Comparison of ENCODE assay signal across 9 cellular contexts in the genomic region with DNA sequence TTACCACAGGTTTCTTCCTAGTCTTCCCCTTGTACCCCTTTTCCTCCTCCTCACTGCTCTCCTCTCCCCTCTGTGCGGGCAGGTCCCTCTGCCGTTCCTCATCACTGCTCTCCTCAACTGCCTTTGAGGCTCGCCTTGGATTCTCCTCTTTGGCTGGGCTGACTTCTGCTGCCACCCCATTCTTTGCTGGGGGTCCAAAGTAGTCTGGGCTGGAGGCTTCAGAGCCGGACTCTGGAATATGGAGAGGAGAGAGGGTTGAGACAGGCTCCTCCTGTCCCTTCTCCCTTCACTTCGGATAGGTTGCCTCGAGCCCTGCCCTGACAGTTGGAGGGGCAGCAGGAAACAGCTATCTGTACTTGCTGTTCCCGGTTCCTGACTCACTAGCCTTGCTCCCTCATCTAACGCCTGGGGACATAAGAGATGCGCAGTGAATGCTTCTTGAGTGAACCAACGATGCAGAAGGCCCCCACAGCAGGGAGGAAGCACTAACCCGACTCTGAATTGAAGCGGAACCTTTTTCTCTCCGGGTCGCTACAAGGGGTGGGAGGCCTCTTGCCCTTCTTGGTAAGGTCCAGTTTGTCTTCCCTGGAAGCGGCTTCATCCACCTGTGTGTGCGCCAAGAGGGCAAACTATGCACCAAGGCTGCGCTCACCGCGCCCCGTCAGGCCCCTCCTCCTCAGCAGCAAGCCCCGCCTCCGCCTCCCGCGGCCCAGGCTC. TPM values are rescaled to one million over a fixed set of nuclear protein-coding genes. Genes with fewer than 3 reads are reported as not detected.
DNase-seq lines count a peak whose midpoint lies in the region; ATAC-seq and TF ChIP-seq lines count a peak whose summit lies in the region.
"Had no signal": no experiment of that assay in that cellular context is flagged by ENCODE, and none has a peak within 500 bp of the region (broad histone marks: within the 10 kb centered on the region; RNA-seq: fewer than 3 reads in every experiment).

No MANE protein-coding gene starts in this region.

- peak overlapping the region; percentile 99 for H3K4me3 Mint-ChIP-seq in osteocyte (ENCODE audit: unreplicated experiment)

- H3K27me3 Mint-ChIP-seq in osteocyte (ENCODE audit: unreplicated experiment), result no peaks in the 10 kb centered on the region

- H3K4me1 Mint-ChIP-seq in osteocyte (ENCODE audit: unreplicated experiment), result peaks cover 23% of the 10 kb centered on the region

- POLR2A ChIA-PET in BJ (lab: Charles Lee), result interaction anchor here (0.6 kb wide), 1 partner anchor 71 kb away, joined by 3 read pairs; a partner anchor contains a TSS

- H3K4me1 ChIP-seq in upper lobe of right lung, result peaks cover 23% of the 10 kb centered on the region

- DNase-seq in BJ (ENCODE audit: low read depth) (peak; percentile 35), HT1080 (ENCODE audit: low read depth) (peak; percentile 53), activated T-cell treated with anti-CD3 and anti-CD28 coated beads for 4 hours (peak; percentile 52), foreskin fibroblast (peak; percentile 76 to 89), osteocyte (ENCODE audit: extremely low spot score, unreplicated experiment) (no peak), upper lobe of right lung (peak; percentile 90), NCI-H128 (lab: John Stamatoyannopoulos, UW; ENCODE audit: unreplicated experiment) (no peak)

- H3K27me3 ChIP-seq in BJ (ENCODE audit: control insufficient read depth, insufficient read depth, low read length) (no peaks in the 10 kb centered on the region), upper lobe of right lung (no peaks in the 10 kb centered on the region)

- H3K36me3 Mint-ChIP-seq in osteocyte (ENCODE audit: unreplicated experiment), result peaks cover 7% of the 10 kb centered on the region

- H3K27ac ChIP-seq in upper lobe of right lung, result peak overlapping the region; percentile 97

- H3K36me3 ChIP-seq in BJ (ENCODE audit: control insufficient read depth, insufficient read depth, low read length) (peaks cover 25% of the 10 kb centered on the region), upper lobe of right lung (peaks cover 42% of the 10 kb centered on the region)

- H3K9me3 Mint-ChIP-seq in osteocyte (ENCODE audit: unreplicated experiment), result no peaks in the 10 kb centered on the region

- H3K4me3 ChIP-seq in BJ (ENCODE audit: low read depth, low read length), result peak overlapping the region; percentile 90
- peak overlapping the region; percentile 98 to 99 for H3K4me3 ChIP-seq in foreskin fibroblast (ENCODE audit: low read depth in 1 of 2, low read length in 2 of 2)
- H3K4me3 ChIP-seq in upper lobe of right lung, result peak overlapping the region; percentile 98

- CTCF ChIA-PET in BJ (lab: Yijun Ruan, JAX), result interaction anchor here (1.0 kb wide), 1 partner anchor 51 kb away, joined by 3 read pairs; no protein-coding TSS in a partner anchor

- H3K27ac Mint-ChIP-seq in osteocyte (ENCODE audit: unreplicated experiment), result peak overlapping the region; percentile 95

- TF ChIP-seq CTCF in BJ (IDR thresholded peaks at IDR 0.05; ENCODE audit: insufficient read depth, low read depth, low read length) (no peak), foreskin fibroblast (IDR thresholded peaks at IDR 0.05; ENCODE audit: low read depth, low read length) (no peak), osteocyte (IDR thresholded peaks at IDR 0.05) (no peak), upper lobe of right lung (IDR thresholded peaks at IDR 0.05) (no peak)

- intact Hi-C loops in upper lobe of right lung (cut with DNase I), result loop anchor here (10.0 kb wide), 1 partner anchor 70 kb away; a partner anchor contains a TSS

- H3K9me3 ChIP-seq in upper lobe of right lung, result no peaks in the 10 kb centered on the region

- ATAC-seq in GM19395 (IDR thresholded peaks at IDR 0.05; ENCODE audit: unreplicated experiment), result peak; percentile 41
- peak; percentile 75 for ATAC-seq in upper lobe of right lung

RNA-seq across cellular contexts. Expression of a gene that starts 0.6 kb away (rescaled TPM):
- polyA plus RNA-seq in BJ (2011; rRNA removed), result 7.7 and 9.6 TPM in 2 replicates
- 3.3 and 4.5 TPM in 2 replicates for polyA minus RNA-seq in BJ (2011; rRNA and poly(A)+ RNA removed)
- total RNA-seq in HT1080 (2014; rRNA removed; shearing (Covaris generic)), result 24.3 and 33.8 TPM in 2 replicates
- polyA plus RNA-seq in HT1080 (2015; cell fraction: cytosol; rRNA removed), result 13.1 and 15.7 TPM in 2 replicates
- polyA plus RNA-seq in HT1080 (2015; cell fraction: nucleus; rRNA removed), result 10.6 and 12.3 TPM in 2 replicates
- 11.5 and 12.5 TPM in 2 replicates for total RNA-seq in osteocyte
- 20.3 TPM for total RNA-seq in upper lobe of right lung

RNA-seq across cellular contexts. Expression of a gene that starts 1.3 kb away (rescaled TPM):
- polyA plus RNA-seq in BJ (2011; rRNA removed), result 34.5 and 35.6 TPM in 2 replicates
- 7.3 and 8.0 TPM in 2 replicates for polyA minus RNA-seq in BJ (2011; rRNA and poly(A)+ RNA removed)
- total RNA-seq in HT1080 (2014; rRNA removed; shearing (Covaris generic)), result 80.1 and 94.7 TPM in 2 replicates
- 87.8 and 112 TPM in 2 replicates for polyA plus RNA-seq in HT1080 (2015; cell fraction: cytosol; rRNA removed)
- polyA plus RNA-seq in HT1080 (2015; cell fraction: nucleus; rRNA removed), result 98.2 and 102 TPM in 2 replicates
- total RNA-seq in osteocyte, result 72.4 and 77.0 TPM in 2 replicates
- total RNA-seq in upper lobe of right lung, result 65.3 TPM

RNA-seq across cellular contexts. Expression of a gene that starts 16.1 kb away (rescaled TPM):
- 0.26 and 0.64 TPM in 2 replicates for polyA plus RNA-seq in BJ (2011; rRNA removed)
- polyA minus RNA-seq in BJ (2011; rRNA and poly(A)+ RNA removed), result not detected in 2 replicates
- total RNA-seq in HT1080 (2014; rRNA removed; shearing (Covaris generic)), result 0.10 and 0.63 TPM in 2 replicates
- 0.26 and 1.0 TPM in 2 replicates for polyA plus RNA-seq in HT1080 (2015; cell fraction: cytosol; rRNA removed)
- 2.8 and 3.9 TPM in 2 replicates for polyA plus RNA-seq in HT1080 (2015; cell fraction: nucleus; rRNA removed)
- total RNA-seq in osteocyte, result 1.3 TPM in 2 replicates
- total RNA-seq in upper lobe of right lung, result 2.6 TPM

RNA-seq across cellular contexts. Expression of a gene that starts 21.1 kb away (rescaled TPM):
- 17.4 and 24.3 TPM in 2 replicates for polyA plus RNA-seq in BJ (2011; rRNA removed)
- 19.0 and 25.8 TPM in 2 replicates for polyA minus RNA-seq in BJ (2011; rRNA and poly(A)+ RNA removed)
- 38.4 and 40.0 TPM in 2 replicates for total RNA-seq in HT1080 (2014; rRNA removed; shearing (Covaris generic))
- 16.7 and 17.0 TPM in 2 replicates for polyA plus RNA-seq in HT1080 (2015; cell fraction: cytosol; rRNA removed)
- polyA plus RNA-seq in HT1080 (2015; cell fraction: nucleus; rRNA removed), result 72.1 and 76.4 TPM in 2 replicates
- 44.4 and 48.8 TPM in 2 replicates for total RNA-seq in osteocyte
- total RNA-seq in upper lobe of right lung, result 75.4 TPM

RNA-seq across cellular contexts. Expression of a gene that starts 28.2 kb away (rescaled TPM):
- not detected in 2 replicates for polyA plus RNA-seq in BJ (2011; rRNA removed)
- not detected in 2 replicates for polyA minus RNA-seq in BJ (2011; rRNA and poly(A)+ RNA removed)
- not detected in 2 replicates for total RNA-seq in HT1080 (2014; rRNA removed; shearing (Covaris generic))
- not detected in 2 replicates for polyA plus RNA-seq in HT1080 (2015; cell fraction: cytosol; rRNA removed)
- not detected in 2 replicates for polyA plus RNA-seq in HT1080 (2015; cell fraction: nucleus; rRNA removed)
- total RNA-seq in osteocyte (not detected in 2 replicates), upper lobe of right lung (not detected)
- total RNA-seq: NCI-H460 had no signal

Comparison
In these comparisons a context has a peak if more than half of its experiments do, and no peak if none do; other contexts are left out.
1. DNase-seq: peak in BJ (single experiment), HT1080 (single experiment), activated T-cell treated with anti-CD3 and anti-CD28 coated beads for 4 hours (single experiment), foreskin fibroblast (2 of 2) and upper lobe of right lung (single experiment); none in osteocyte (single experiment) and NCI-H128 (single experiment).
2. Peak in every context shown above with its lines, with median percentiles within 50 percentile points of each other: H3K4me3 ChIP-seq.